30 cellular contexts compared by ENCODE assay signal in the genomic region with DNA sequence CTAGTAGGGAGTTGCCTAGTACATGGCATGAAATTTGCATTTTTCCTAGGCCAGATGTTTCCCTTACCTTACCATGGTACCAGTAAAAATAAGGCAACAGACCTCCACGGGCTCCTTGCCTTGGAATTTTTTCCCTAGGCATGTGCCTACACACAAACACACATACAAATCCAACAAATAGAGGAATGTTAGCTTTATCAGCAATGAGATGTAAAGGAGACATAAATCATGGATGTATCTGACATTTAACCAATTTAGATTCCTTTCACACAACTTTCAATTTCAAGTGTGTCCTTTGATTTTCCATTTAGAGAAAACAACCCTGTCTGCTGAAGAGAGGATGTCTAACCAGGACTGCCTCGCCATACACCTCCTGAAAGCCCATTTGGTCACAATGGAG.
"Had no signal": no experiment of that assay in that cellular context is flagged by ENCODE, and none has a peak within 500 bp of the region (broad histone marks: within the 10 kb centered on the region; RNA-seq: fewer than 3 reads in every experiment).

No MANE protein-coding gene starts in this region.

- H3K36me3 ChIP-seq: adrenal gland, brain microvascular endothelial cell, breast epithelium had no signal

- FAIRE-seq: astrocyte, TTC549 had no signal

- H3K4me1 ChIP-seq: adrenal gland, body of pancreas, breast epithelium had no signal

- H3K27ac ChIP-seq: adrenal gland, body of pancreas, brain microvascular endothelial cell, breast epithelium, VCaP had no signal

- DNase-seq: activated B cell treated with CpG ODN at 0.5 μM for 24 hours; activated CD4-positive, alpha-beta memory T cell treated with anti-CD3 and anti-CD28 coated beads for 36 hours; activated CD4-positive, alpha-beta T cell treated with anti-CD3 and anti-CD28 coated beads for 4 hours; activated CD4-positive, alpha-beta T cell treated with anti-CD3 and anti-CD28 coated beads, Interleukin-2, amount 10 ng/mL, durations not matched to agents 24 days and 14 days; activated CD4-positive, alpha-beta T cell treated with anti-CD3 and anti-CD28 coated beads, Interleukin-2, amount 50 U/mL, for 1 hour; activated CD4-positive, alpha-beta T cell treated with anti-CD3 and anti-CD28 coated beads, Interleukin-2, amount 50 U/mL, for 4 hours; activated CD4-positive, CD25-positive, alpha-beta regulatory T cell treated with anti-CD3 and anti-CD28 coated beads, Interleukin-2, amount 50 U/mL, for 72 hours; activated CD8-positive, alpha-beta memory T cell treated with anti-CD3 and anti-CD28 coated beads, Interleukin-2, amount 50 U/mL, for 4 hours; activated CD8-positive, alpha-beta T cell treated with anti-CD3 and anti-CD28 coated beads for 36 hours; activated effector memory CD4-positive, alpha-beta T cell treated with Interleukin-2 at 50 U/mL for 16 hours; activated gamma-delta T cell; activated naive CD4-positive, alpha-beta T cell treated with anti-CD3 and anti-CD28 coated beads, Interleukin-2, amount 10 ng/mL, durations not matched to agents 7 days and 5 days; activated naive CD4-positive, alpha-beta T cell treated with Interleukin-2 at 50 U/mL for 16 hours; activated naive CD8-positive, alpha-beta T cell treated with anti-CD3 and anti-CD28 coated beads for 36 hours; activated T-cell treated with anti-CD3 and anti-CD28 coated beads for 4 hours; activated T-cell treated with anti-CD3 and anti-CD28 coated beads, Interleukin-2, amount 50 U/mL, for 24 hours; activated T-cell treated with anti-CD3 and anti-CD28 coated beads, Interleukin-2, amount 50 U/mL, for 48 hours; adrenal gland; amniotic stem cell; aorta; body of pancreas; brain microvascular endothelial cell; central memory CD4-positive, alpha-beta T cell; T-helper 1 cell; T-helper 2 cell; T-helper 9 cell had no signal

- ATAC-seq: activated CD8-positive, alpha-beta T cell treated with anti-CD3 and anti-CD28 coated beads for 36 hours; body of pancreas had no signal

- H3K9me3 ChIP-seq: adrenal gland, body of pancreas, breast epithelium had no signal

- H3K27me3 ChIP-seq: adrenal gland, body of pancreas, brain microvascular endothelial cell, breast epithelium had no signal

- H3K4me3 ChIP-seq: adrenal gland, body of pancreas, breast epithelium had no signal
